In the genomic region with DNA sequence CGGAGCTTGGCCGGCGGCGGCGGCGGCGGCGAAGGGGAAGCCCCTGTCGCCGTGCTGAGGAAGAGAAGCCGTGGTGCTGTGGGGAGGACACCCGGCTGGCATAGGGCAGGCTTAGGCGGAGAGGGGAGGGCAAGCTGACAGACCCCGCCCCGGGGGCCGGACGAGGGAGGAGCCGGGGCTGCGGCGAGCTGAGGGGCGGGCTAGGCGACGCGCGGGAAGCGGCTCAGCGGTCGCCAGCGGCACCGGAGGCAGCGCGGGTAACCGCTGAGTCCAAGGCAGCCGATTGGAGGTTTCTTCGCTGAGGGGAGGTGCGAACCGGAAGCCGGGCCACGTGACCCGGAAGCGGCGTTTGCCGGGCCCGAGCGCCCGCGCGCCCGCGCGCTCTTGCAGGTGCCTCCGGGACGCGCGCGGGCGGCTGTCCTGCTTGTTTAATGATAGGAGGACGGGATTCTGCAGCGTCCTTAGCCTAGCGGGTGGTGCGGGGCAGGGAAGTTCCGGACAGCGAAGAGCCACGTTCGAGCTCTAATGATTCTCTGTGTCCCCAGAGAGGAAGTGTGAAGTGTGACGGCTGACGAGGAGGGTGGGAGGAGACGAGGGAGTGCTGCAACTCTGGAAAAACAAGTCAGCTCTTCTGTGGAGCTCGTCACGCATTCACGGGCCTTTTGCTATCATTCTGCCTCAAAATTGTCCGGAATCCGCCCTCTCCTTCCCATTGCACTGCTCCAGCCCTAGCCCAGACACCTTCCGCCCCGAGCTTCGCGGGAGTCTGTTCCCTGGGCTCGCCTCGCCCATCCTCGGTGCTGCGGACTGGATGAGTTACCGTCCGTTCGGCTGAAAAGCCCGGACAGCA, we compare ENCODE assay signal across 8 cellular contexts. TPM values are rescaled to one million over a fixed set of nuclear protein-coding genes. Genes with fewer than 3 reads are reported as not detected.
DNase-seq lines count a peak whose midpoint lies in the region; ATAC-seq and TF ChIP-seq lines count a peak whose summit lies in the region.

A gene (minus strand): TSS at position 102 of the 850 bp plus-strand sequence. CDS start 2,289 bp downstream, outside the sequence.

- H3K79me1 ChIP-seq in H9 (ENCODE audit: insufficient read depth, low read depth, low read length, poor library complexity, severe bottlenecking), result no peaks in the 10 kb centered on the region

- no peak within 1 kb of the TSS for H2BK20ac ChIP-seq in H9 (ENCODE audit: low read depth, low read length, poor library complexity, severe bottlenecking)

- H4K5ac ChIP-seq in H9 (ENCODE audit: insufficient read length, low read depth, low read length), result no peak within 1 kb of the TSS

- H3K27ac ChIP-seq in H9 (ENCODE audit: insufficient read length, low read depth, low read length), result peak within 1 kb of the TSS; percentile 88

- H3K18ac ChIP-seq in H9 (ENCODE audit: insufficient read length, low read depth, low read length), result peak within 1 kb of the TSS; percentile 53

- no peak within 1 kb of the TSS for H2AFZ ChIP-seq in H9 (ENCODE audit: low read length)

- no peak within 1 kb of the TSS for H2BK12ac ChIP-seq in H9 (ENCODE audit: insufficient read length, low read depth, low read length)

- no peak within 1 kb of the TSS for H4K91ac ChIP-seq in H9 (ENCODE audit: insufficient read length, low read depth, low read length)

- H2BK120ac ChIP-seq in H9 (ENCODE audit: low read depth, low read length, poor library complexity, severe bottlenecking), result no peak within 1 kb of the TSS

- no peak within 1 kb of the TSS for H2BK5ac ChIP-seq in H9 (ENCODE audit: insufficient read length, low read length)

- peaks cover 30% of the 10 kb centered on the region for H3K79me2 ChIP-seq in H9 (ENCODE audit: insufficient read depth, low read length)

- H3K4me2 ChIP-seq in H9 (ENCODE audit: insufficient read depth, insufficient read length, low read length), result peak within 1 kb of the TSS; percentile 99

- peaks cover 32 to 41% (median 36%) of the 10 kb centered on the region in 3 experiments; a peak in 6 of 7 replicates for H3K36me3 Mint-ChIP-seq in H9 (ENCODE audit: insufficient read depth in 1 of 3, low read depth in 3 of 3)
- H3K36me3 Mint-ChIP-seq in natural killer cell treated with Interleukin-12 subunit alpha and Interleukin-12 subunit beta and Interleukin-15 and Interleukin-18, amount 100 ng/mL, for 72 hours, result peaks cover 8% of the 10 kb centered on the region

- peaks cover 44 to 48% of the 10 kb centered on the region in 2 experiments for H3K4me1 Mint-ChIP-seq in H9
- peaks cover 14% of the 10 kb centered on the region in 2 donors for H3K4me1 Mint-ChIP-seq in natural killer cell treated with Interleukin-12 subunit alpha and Interleukin-12 subunit beta and Interleukin-15 and Interleukin-18, amount 100 ng/mL, for 72 hours (ENCODE audit: low read depth in 2 of 2)

- ATAC-seq in natural killer cell treated with Interleukin-12 subunit alpha and Interleukin-12 subunit beta and Interleukin-15 and Interleukin-18, amount 100 ng/mL, for 72 hours, result peak; percentile 99

- no peak within 1 kb of the TSS for H2AK5ac ChIP-seq in H9 (ENCODE audit: insufficient read length, low read length)

- no peak within 1 kb of the TSS for H3K4ac ChIP-seq in H9 (ENCODE audit: low read depth, low read length)

- H3K23me2 ChIP-seq in H9 (ENCODE audit: insufficient read length, low read depth, low read length, poor library complexity, severe bottlenecking), result peaks cover 19% of the 10 kb centered on the region

- TF ChIP-seq CTCF in H9 (conservative IDR thresholded peaks at IDR 0.05), result no peak

- H3K27me3 Mint-ChIP-seq in H9 (ENCODE audit: low read depth), result no peaks in the 10 kb centered on the region
- H3K27me3 Mint-ChIP-seq in natural killer cell treated with Interleukin-12 subunit alpha and Interleukin-12 subunit beta and Interleukin-15 and Interleukin-18, amount 100 ng/mL, for 72 hours, result peaks cover 0 to 2% of the 10 kb centered on the region in 2 donors

- peak within 1 kb of the TSS; percentile 66 for H3K14ac ChIP-seq in H9 (ENCODE audit: insufficient read depth, low read length)

- H3K9me3 ChIP-seq in H9 (ENCODE audit: control insufficient read depth, low read depth, low read length), result no peaks in the 10 kb centered on the region

- no CpG with 5 or more reads among the region's 85 CpGs for WGBS in H9 (ENCODE audit: extremely low coverage, insufficient read length, low lambda C conversion rate)

- peaks cover 0 to 2% of the 10 kb centered on the region in 2 experiments; a peak in 2 of 5 replicates for H3K9me3 Mint-ChIP-seq in H9
- H3K9me3 Mint-ChIP-seq in natural killer cell treated with Interleukin-12 subunit alpha and Interleukin-12 subunit beta and Interleukin-15 and Interleukin-18, amount 100 ng/mL, for 72 hours, result no peaks in the 10 kb centered on the region

- H4K8ac ChIP-seq in H9 (replicated peaks; ENCODE audit: insufficient read length, low read depth, low read length), result no peak within 1 kb of the TSS

- H4K20me1 ChIP-seq in H9 (ENCODE audit: control insufficient read depth, insufficient read depth, insufficient read length), result no peaks in the 10 kb centered on the region

- no peak within 1 kb of the TSS; the same call in 1 of the 2 replicates for H2BK15ac ChIP-seq in H9 (ENCODE audit: low read depth, low read length)

- H3T11ph ChIP-seq in H9 (ENCODE audit: low read length), result no peak within 1 kb of the TSS

- DNase-seq in ELR (ENCODE audit: low read depth) (peak; percentile 90), H9 (peak; percentile 98), M059J (ENCODE audit: low read depth) (peak; percentile 92), fibroblast of peridontal ligament (ENCODE audit: extremely low read depth) (peak; percentile 79)
- peak; percentile 98 for DNase-seq in activated T-helper 9 cell treated with anti-CD3 and anti-CD28 coated beads, Interleukin-2, amount 50 U/mL, for 16 hours (ENCODE audit: low read depth)
- peak; percentile 99 for DNase-seq in natural killer cell treated with Interleukin-12 subunit alpha and Interleukin-12 subunit beta and Interleukin-15 and Interleukin-18, amount 100 ng/mL, for 72 hours (ENCODE audit: low spot score)
- DNase-seq in stimulated activated naive CD4-positive, alpha-beta T cell treated with Interleukin-2 at 50 U/mL for 16 hours (lab: John Stamatoyannopoulos, UW), result peak; percentile 87

- H3K9ac ChIP-seq in H9 (ENCODE audit: extremely low read depth, insufficient read length, low read length), result peak within 1 kb of the TSS; percentile 91

- no peaks in the 10 kb centered on the region; the same call in 1 of the 2 replicates for H3K4me1 ChIP-seq in H9 (ENCODE audit: insufficient read depth, low read length)

- H3K27ac Mint-ChIP-seq in H9, result peak within 1 kb of the TSS; percentile 98 to 99 (median 98)
- peak within 1 kb of the TSS; percentile 94 to 96 for H3K27ac Mint-ChIP-seq in natural killer cell treated with Interleukin-12 subunit alpha and Interleukin-12 subunit beta and Interleukin-15 and Interleukin-18, amount 100 ng/mL, for 72 hours

- no peak within 1 kb of the TSS for H3K56ac ChIP-seq in H9 (ENCODE audit: insufficient read length, low read depth, low read length)

- TF ChIP-seq POLR2A in Raji (IDR thresholded peaks at IDR 0.05; ENCODE audit: insufficient read depth, low read depth, low read length), result peak; percentile 59

- no peak within 1 kb of the TSS for H3K23ac ChIP-seq in H9 (ENCODE audit: insufficient read length, low read depth, low read length)

- H3K27me3 ChIP-seq in H9 (ENCODE audit: insufficient read depth, low read length), result no peaks in the 10 kb centered on the region

- H3K4me3 Mint-ChIP-seq in H9, result peak within 1 kb of the TSS; percentile 93
- H3K4me3 Mint-ChIP-seq in natural killer cell treated with Interleukin-12 subunit alpha and Interleukin-12 subunit beta and Interleukin-15 and Interleukin-18, amount 100 ng/mL, for 72 hours, result peak within 1 kb of the TSS; percentile 92

RNA-seq across cellular contexts. Expression of the gene that starts here (rescaled TPM):
- total RNA-seq in H9 (2021), result 362 and 367 TPM in 2 replicates
- 95.9 and 112 TPM in 2 replicates for total RNA-seq in M059J (2014; rRNA removed; shearing (Covaris generic))
- total RNA-seq in natural killer cell treated with Interleukin-12 subunit alpha and Interleukin-12 subunit beta and Interleukin-15 and Interleukin-18, amount 100 ng/mL, for 72 hours, result 10 to 100 TPM; 26.7 to 35.8 TPM

Comparison
In these comparisons a context has a peak if more than half of its experiments do, and no peak if none do; other contexts are left out.
1. Peak in every context shown above with its lines: DNase-seq, ATAC-seq and H3K27ac ChIP-seq.